Comparison of ENCODE assay signal across 1 cellular context in the genomic region with DNA sequence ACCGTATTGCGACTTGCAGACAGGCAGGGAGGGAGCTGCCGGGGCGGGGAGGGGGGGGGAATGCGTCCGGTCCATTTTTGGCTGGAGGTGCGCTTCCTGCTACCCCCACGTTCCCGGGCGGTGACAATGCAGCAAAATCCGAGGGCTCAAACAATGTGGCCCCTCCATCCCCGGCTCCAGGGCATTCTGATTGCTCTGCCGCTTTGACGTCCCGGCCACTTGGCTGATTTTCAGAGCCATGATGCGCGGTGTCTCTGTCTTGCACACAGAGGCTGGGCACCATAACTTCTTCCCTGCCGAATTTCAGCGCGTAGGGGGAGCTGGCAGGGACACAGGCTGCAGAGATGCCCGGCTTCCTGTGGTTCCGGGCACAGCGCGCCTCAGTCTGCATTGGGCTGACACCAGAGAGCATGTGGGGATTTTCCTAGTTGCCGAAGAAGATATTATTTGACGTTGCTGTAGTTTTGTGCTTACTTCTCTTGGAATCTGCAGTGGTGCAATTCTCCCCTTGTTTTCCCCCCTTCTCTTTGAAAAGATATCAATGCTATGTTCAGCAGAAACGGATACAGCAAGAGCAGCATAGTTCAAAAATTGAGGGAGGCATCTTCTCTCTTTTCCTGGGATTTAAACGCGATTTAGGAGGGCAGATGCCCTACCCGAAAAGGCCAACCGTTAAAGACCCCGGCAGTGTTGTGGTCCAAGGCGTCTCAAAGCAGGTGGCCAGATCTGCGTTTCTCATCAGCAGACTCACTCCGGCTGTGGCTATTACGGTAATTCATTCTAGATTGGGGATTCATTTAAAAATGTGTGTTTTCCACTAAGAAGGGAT.
TF ChIP-seq lines count a peak whose summit lies in the region.

No MANE protein-coding gene starts in this region.

TF ChIP-seq in HepG2, 621 proteins besides CTCF, POLR2A, EP300 and RAD21 (continued from another document):
- TF ChIP-seq ZNF687 (CRISPR knock-in tag; IDR thresholded peaks at IDR 0.05) = peak; percentile 6; the same call in 1 of the 2 replicates
